ENCODE assay signal across 10 cellular contexts in genomic region chr4:78845469-78845868, GRCh38.
DNase-seq lines count a peak whose midpoint lies in the region; ATAC-seq and TF ChIP-seq lines count a peak whose summit lies in the region.
"Had no signal": no experiment of that assay in that cellular context is flagged by ENCODE, and none has a peak within 500 bp of the region (broad histone marks: within the 10 kb centered on the region; RNA-seq: fewer than 3 reads in every experiment).

No MANE protein-coding gene starts in this region.

- CTCF ChIA-PET in activated CD4-positive, alpha-beta memory T cell treated with anti-CD3 and anti-CD28 coated beads for 36 hours (lab: Charles Lee) = no interaction called here

- H3K9me3 Mint-ChIP-seq in naive B cell = peaks cover 0 to 2% (median 0%) of the 10 kb centered on the region in 7 donors
- no peaks in the 10 kb centered on the region for H3K9me3 Mint-ChIP-seq in activated CD4-positive, alpha-beta memory T cell treated with anti-CD3 and anti-CD28 coated beads for 36 hours
- H3K9me3 Mint-ChIP-seq: nephron had no signal

- H3K4me2 ChIP-seq in MM.1S (ENCODE audit: low read depth, low read length) = peak overlapping the region; percentile 53; the same call in 1 of the 2 replicates
- H3K4me2 ChIP-seq in hepatocyte = no peak overlapping the region

- H3K79me2 ChIP-seq in MM.1S (ENCODE audit: low read length) = no peaks in the 10 kb centered on the region
- H3K79me2 ChIP-seq in hepatocyte = peaks cover 5% of the 10 kb centered on the region

- intact Hi-C loops in activated CD4-positive, alpha-beta memory T cell treated with anti-CD3 and anti-CD28 coated beads for 36 hours (cut with micrococcal nuclease) = no loop called here
- intact Hi-C loops in upper lobe of right lung (cut with DNase I) = no loop called here

- TF ChIP-seq CTCF in MM.1S (IDR thresholded peaks at IDR 0.05; ENCODE audit: low read length) (no peak), upper lobe of right lung (IDR thresholded peaks at IDR 0.05) (no peak), hepatocyte (IDR thresholded peaks at IDR 0.05; ENCODE audit: poor library complexity) (no peak)

- 94% methylated on average over 2 of the region's 2 CpGs for WGBS in hepatocyte (ENCODE audit: low lambda C conversion rate, missing lambda C conversion rate)

- H3K27ac Mint-ChIP-seq in naive B cell = peak overlapping the region in 4 of 6 donors; percentile 28 to 81 (median 51)
- H3K27ac Mint-ChIP-seq in activated CD4-positive, alpha-beta memory T cell treated with anti-CD3 and anti-CD28 coated beads for 36 hours = no peak overlapping the region
- H3K27ac Mint-ChIP-seq: nephron had no signal

- H3F3A ChIP-seq in MM.1S (ENCODE audit: insufficient read depth, low read length) = peaks cover 6% of the 10 kb centered on the region

- H3K4me3 Mint-ChIP-seq in naive B cell = peak overlapping the region in 2 of 8 donors; percentile 9 to 12
- no peak overlapping the region for H3K4me3 Mint-ChIP-seq in activated CD4-positive, alpha-beta memory T cell treated with anti-CD3 and anti-CD28 coated beads for 36 hours
- H3K4me3 Mint-ChIP-seq: nephron had no signal

- H3K27ac ChIP-seq in MM.1S (ENCODE audit: low read length) = no peak overlapping the region
- H3K27ac ChIP-seq in upper lobe of right lung = no peak overlapping the region
- H3K27ac ChIP-seq in hepatocyte = no peak overlapping the region

- H2AFZ ChIP-seq in MM.1S (ENCODE audit: low read length) (no peak overlapping the region), hepatocyte (no peak overlapping the region)

- DNase-seq in MM.1S (peak; percentile 78), naive B cell (peak; percentile 1), upper lobe of right lung (no peak), hepatocyte (ENCODE audit: low spot score) (no peak)
- DNase-seq in activated CD4-positive, alpha-beta memory T cell treated with anti-CD3 and anti-CD28 coated beads for 36 hours = no peak
- DNase-seq: NCI-H187 treated with DMSO at 0.1 percent for 48 hours, Right ventricle myocardium superior had no signal

- no peaks in the 10 kb centered on the region for H4K20me1 ChIP-seq in MM.1S (ENCODE audit: insufficient read depth, low read length)
- no peaks in the 10 kb centered on the region for H4K20me1 ChIP-seq in hepatocyte (ENCODE audit: insufficient read depth, poor library complexity, severe bottlenecking)

- H3K4me1 Mint-ChIP-seq in naive B cell = peaks cover 23 to 34% (median 30%) of the 10 kb centered on the region in 3 donors
- H3K4me1 Mint-ChIP-seq in activated CD4-positive, alpha-beta memory T cell treated with anti-CD3 and anti-CD28 coated beads for 36 hours (ENCODE audit: low read depth) = peaks cover 4% of the 10 kb centered on the region
- H3K4me1 Mint-ChIP-seq: nephron had no signal

- peaks cover 10 to 14% of the 10 kb centered on the region in 2 donors for H3K36me3 Mint-ChIP-seq in naive B cell
- peaks cover 5% of the 10 kb centered on the region for H3K36me3 Mint-ChIP-seq in activated CD4-positive, alpha-beta memory T cell treated with anti-CD3 and anti-CD28 coated beads for 36 hours

- H3K4me1 ChIP-seq in MM.1S (ENCODE audit: low read length) (peaks cover 14% of the 10 kb centered on the region), upper lobe of right lung (no peaks in the 10 kb centered on the region), hepatocyte (ENCODE audit: insufficient read depth) (no peaks in the 10 kb centered on the region)

- H3K9me3 ChIP-seq in MM.1S (replicated peaks; ENCODE audit: insufficient read depth, low read length) (no peaks in the 10 kb centered on the region), upper lobe of right lung (no peaks in the 10 kb centered on the region), hepatocyte (ENCODE audit: low read depth) (no peaks in the 10 kb centered on the region)

- peak; percentile 81 for ATAC-seq in GM18907 (IDR thresholded peaks at IDR 0.05; ENCODE audit: unreplicated experiment)
- ATAC-seq in HG02759 (IDR thresholded peaks at IDR 0.05; ENCODE audit: unreplicated experiment) = peak; percentile 79
- peak; percentile 64 to 67 for ATAC-seq in naive B cell (ENCODE audit: low read depth in 2 of 2)
- ATAC-seq in upper lobe of right lung = no peak

- H3K27me3 Mint-ChIP-seq in naive B cell = no peaks in the 10 kb centered on the region
- no peaks in the 10 kb centered on the region for H3K27me3 Mint-ChIP-seq in activated CD4-positive, alpha-beta memory T cell treated with anti-CD3 and anti-CD28 coated beads for 36 hours

- H3K9me2 ChIP-seq in MM.1S (replicated peaks; ENCODE audit: insufficient read depth, low read length) (no peaks in the 10 kb centered on the region), hepatocyte (replicated peaks; ENCODE audit: insufficient read depth) (no peaks in the 10 kb centered on the region)

- no peaks in the 10 kb centered on the region for H3K36me3 ChIP-seq in MM.1S (replicated peaks; ENCODE audit: insufficient read depth, low read length)
- H3K36me3 ChIP-seq in upper lobe of right lung = no peaks in the 10 kb centered on the region
- no peaks in the 10 kb centered on the region for H3K36me3 ChIP-seq in hepatocyte (replicated peaks; ENCODE audit: insufficient read depth, low read depth)

- POLR2A ChIA-PET in activated CD4-positive, alpha-beta memory T cell treated with anti-CD3 and anti-CD28 coated beads for 36 hours (lab: Charles Lee) = no interaction called here

- H3K9ac ChIP-seq in MM.1S (ENCODE audit: low read length) = no peak overlapping the region

- no peak overlapping the region for H3K4me3 ChIP-seq in MM.1S (ENCODE audit: low read length)
- no peak overlapping the region for H3K4me3 ChIP-seq in upper lobe of right lung
- H3K4me3 ChIP-seq in hepatocyte = no peak overlapping the region

- H3K27me3 ChIP-seq in MM.1S (replicated peaks; ENCODE audit: insufficient read depth, low read length) (no peaks in the 10 kb centered on the region), upper lobe of right lung (no peaks in the 10 kb centered on the region), hepatocyte (no peaks in the 10 kb centered on the region)

Comparison
In these comparisons a context has a peak if more than half of its experiments do, and no peak if none do; other contexts are left out.
1. DNase-seq: peak in MM.1S (single experiment) and naive B cell (single experiment); none in activated CD4-positive, alpha-beta memory T cell treated with anti-CD3 and anti-CD28 coated beads for 36 hours (single experiment), upper lobe of right lung (single experiment) and hepatocyte (single experiment).